ENCODE assay signal across 9 cellular contexts in genomic region chrX:106726485-106727437, GRCh38. TPM values are rescaled to one million over a fixed set of nuclear protein-coding genes. Genes with fewer than 3 reads are reported as not detected.
DNase-seq lines count a peak whose midpoint lies in the region; ATAC-seq, FAIRE-seq and TF ChIP-seq lines count a peak whose summit lies in the region.
"Had no signal": no experiment of that assay in that cellular context is flagged by ENCODE, and none has a peak within 500 bp of the region (broad histone marks: within the 10 kb centered on the region; RNA-seq: fewer than 3 reads in every experiment).

A gene with protein sequence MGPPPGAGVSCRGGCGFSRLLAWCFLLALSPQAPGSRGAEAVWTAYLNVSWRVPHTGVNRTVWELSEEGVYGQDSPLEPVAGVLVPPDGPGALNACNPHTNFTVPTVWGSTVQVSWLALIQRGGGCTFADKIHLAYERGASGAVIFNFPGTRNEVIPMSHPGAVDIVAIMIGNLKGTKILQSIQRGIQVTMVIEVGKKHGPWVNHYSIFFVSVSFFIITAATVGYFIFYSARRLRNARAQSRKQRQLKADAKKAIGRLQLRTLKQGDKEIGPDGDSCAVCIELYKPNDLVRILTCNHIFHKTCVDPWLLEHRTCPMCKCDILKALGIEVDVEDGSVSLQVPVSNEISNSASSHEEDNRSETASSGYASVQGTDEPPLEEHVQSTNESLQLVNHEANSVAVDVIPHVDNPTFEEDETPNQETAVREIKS (plus strand): TSS chrX:106726701. CDS start chrX:106726914, 213 bp downstream.

- H3K4me1 ChIP-seq in NT2/D1 (ENCODE audit: insufficient read depth, insufficient read length) (no peaks in the 10 kb centered on the region), kidney (ENCODE audit: control insufficient read depth in 1 of 2, insufficient read depth in 1 of 2, low read depth in 1 of 2, low read length in 2 of 2) (no peaks in the 10 kb centered on the region)
- H3K4me1 ChIP-seq: BLaER1 had no signal

- H3K4me3 ChIP-seq in NT2/D1 (ENCODE audit: insufficient read length, low read depth) (peak within 1 kb of the TSS; percentile 78), bronchial epithelial cell (ENCODE audit: low read depth, low read length) (peak within 1 kb of the TSS; percentile 76), kidney (ENCODE audit: low read length in 2 of 2) (peak within 1 kb of the TSS; percentile 73 to 79)
- H3K4me3 ChIP-seq: BLaER1 had no signal

- peak within 1 kb of the TSS; percentile 43 to 49 for H3K27ac ChIP-seq in kidney (ENCODE audit: low read depth in 2 of 2, low read length in 2 of 2)
- H3K27ac ChIP-seq: BLaER1 had no signal

- DNase-seq in NCI-H82 (lab: John Stamatoyannopoulos, UW) (peak; percentile 64), NCI-H82 treated with DMSO at 0.1 percent for 48 hours (lab: John Stamatoyannopoulos, UW; ENCODE audit: unreplicated experiment) (no peak), NT2/D1 (ENCODE audit: low read depth, low spot score) (peak; percentile 63), bronchial epithelial cell (ENCODE audit: low read depth) (peak; percentile 65), kidney (peak; percentile 78)
- DNase-seq in stimulated activated CD4-positive, alpha-beta T cell treated with anti-CD3 and anti-CD28 coated beads, Interleukin-4, amount 100 ng/mL, for 1 hour = peak; percentile 15

- H3K27me3 ChIP-seq in NT2/D1 (ENCODE audit: insufficient read depth, insufficient read length) (peaks cover 53% of the 10 kb centered on the region), bronchial epithelial cell (ENCODE audit: control insufficient read depth, insufficient read depth, low read length) (no peaks in the 10 kb centered on the region)

- TF ChIP-seq CTCF in bronchial epithelial cell (IDR thresholded peaks at IDR 0.05; ENCODE audit: insufficient read depth, low read length, severe bottlenecking) = no peak
- TF ChIP-seq CTCF in kidney (IDR thresholded peaks at IDR 0.05; ENCODE audit: borderline replicate concordance, extremely low read depth, insufficient read depth) = no peak

- H3K9ac ChIP-seq in NT2/D1 (ENCODE audit: insufficient read length, low read depth) = peak within 1 kb of the TSS; percentile 85
- H3K9ac ChIP-seq in kidney (ENCODE audit: low read length in 2 of 2) = peak within 1 kb of the TSS; percentile 24 to 51
- H3K9ac ChIP-seq: BLaER1 had no signal

- FAIRE-seq in bronchial epithelial cell (lab: Jason Lieb, UNC) = no peak
- no peak for FAIRE-seq in kidney (lab: Jason Lieb, UNC)

- intact Hi-C loops in kidney (cut with DNase I) = no loop called here

- H3K9me3 ChIP-seq in NT2/D1 (ENCODE audit: insufficient read depth, low read length) (no peaks in the 10 kb centered on the region), kidney (ENCODE audit: control insufficient read depth in 1 of 2, low read length in 2 of 2) (no peaks in the 10 kb centered on the region)

- ATAC-seq in HG03108 (IDR thresholded peaks at IDR 0.05; ENCODE audit: unreplicated experiment) = no peak
- ATAC-seq in HG03097 (IDR thresholded peaks at IDR 0.05; ENCODE audit: low FRiP score, unreplicated experiment) = no peak

- H3K36me3 ChIP-seq in NT2/D1 (ENCODE audit: insufficient read depth, insufficient read length, low read length) (no peaks in the 10 kb centered on the region), bronchial epithelial cell (ENCODE audit: control insufficient read depth, insufficient read depth, low read length) (no peaks in the 10 kb centered on the region), kidney (ENCODE audit: control insufficient read depth in 1 of 2, insufficient read depth in 2 of 2, low read length in 2 of 2) (no peaks in the 10 kb centered on the region)
- H3K36me3 ChIP-seq: BLaER1 had no signal

RNA-seq across cellular contexts. Expression of the gene that starts here (rescaled TPM):
- total RNA-seq in bronchial epithelial cell (21.0 and 32.1 TPM in 2 replicates), kidney (18.9 TPM)
- polyA plus RNA-seq in kidney (ENCODE audit: insufficient read depth, low read depth, low replicate concordance) = 18.4 TPM
